Comparison of ENCODE assay signal across 8 cellular contexts in genomic region chr11:129853508-129854228, GRCh38. TPM values are rescaled to one million over a fixed set of nuclear protein-coding genes. Genes with fewer than 3 reads are reported as not detected.
DNase-seq lines count a peak whose midpoint lies in the region; ATAC-seq, FAIRE-seq and TF ChIP-seq lines count a peak whose summit lies in the region.

No MANE protein-coding gene starts in this region.

- H3K4me1 ChIP-seq in keratinocyte (ENCODE audit: control insufficient read depth, extremely low read depth, insufficient read depth, low read length) (peaks cover 31% of the 10 kb centered on the region), suprapubic skin (peaks cover 27% of the 10 kb centered on the region)

- 19% methylated on average over 10 of the region's 10 CpGs for WGBS in suprapubic skin

- peak; percentile 75 for FAIRE-seq in keratinocyte (lab: Jason Lieb, UNC)

- H2AFZ ChIP-seq in keratinocyte (ENCODE audit: control insufficient read depth, low read length): peak overlapping the region; percentile 60

- H3K79me2 ChIP-seq in keratinocyte (ENCODE audit: control insufficient read depth, insufficient read depth, low read length): no peaks in the 10 kb centered on the region

- H3K27me3 ChIP-seq in keratinocyte (ENCODE audit: control insufficient read depth, extremely low read depth, insufficient read depth, low read length) (no peaks in the 10 kb centered on the region), suprapubic skin (no peaks in the 10 kb centered on the region)

- TF ChIP-seq CTCF in keratinocyte (optimal IDR thresholded peaks at IDR 0.05 in 1 of 3, IDR thresholded peaks at IDR 0.05 in 1 of 3, conservative IDR thresholded peaks at IDR 0.05 in 1 of 3; ENCODE audit: extremely low read depth in 1 of 3, insufficient read depth in 2 of 3, low read length in 3 of 3) (no peak), suprapubic skin (IDR thresholded peaks at IDR 0.05) (no peak)

- ATAC-seq in HG02870 (IDR thresholded peaks at IDR 0.05; ENCODE audit: unreplicated experiment) (no peak), GM18517 (IDR thresholded peaks at IDR 0.05; ENCODE audit: unreplicated experiment) (no peak)

- H3K9ac ChIP-seq in keratinocyte (ENCODE audit: control insufficient read depth, extremely low read depth, insufficient read depth, low read length): peak overlapping the region; percentile 70

- no peak for TF ChIP-seq EP300 in suprapubic skin (IDR thresholded peaks at IDR 0.05)

- H3K9me3 ChIP-seq in keratinocyte (ENCODE audit: control insufficient read depth, low read depth, low read length) (no peaks in the 10 kb centered on the region), suprapubic skin (no peaks in the 10 kb centered on the region)

- H3K4me3 ChIP-seq in keratinocyte (ENCODE audit: control insufficient read depth in 2 of 3, extremely low read depth in 1 of 3, insufficient read depth in 2 of 3, low read depth in 1 of 3, low read length in 3 of 3): peak overlapping the region in 1 of 3 experiments; percentile 23
- H3K4me3 ChIP-seq in suprapubic skin: no peak overlapping the region

- DNase-seq in DMS79 (lab: John Stamatoyannopoulos, UW): peak; percentile 97
- DNase-seq in NCI-H2171 (lab: John Stamatoyannopoulos, UW): peak; percentile 62
- peak; percentile 60 for DNase-seq in activated T-cell treated with anti-CD3 and anti-CD28 coated beads, Interleukin-2, amount 50 U/mL, for 1 hour
- peak; percentile 64 for DNase-seq in keratinocyte (ENCODE audit: low read depth, low spot score)
- peak in 1 of 2 donors; percentile 77 for DNase-seq in suprapubic skin (ENCODE audit: low spot score in 2 of 2)
- no peak for DNase-seq in AML-193 (lab: John Stamatoyannopoulos, UW)

- no peaks in the 10 kb centered on the region for H4K20me1 ChIP-seq in keratinocyte (ENCODE audit: control insufficient read depth, extremely low read depth, insufficient read depth, low read length)

- TF ChIP-seq POLR2A in suprapubic skin (IDR thresholded peaks at IDR 0.05): no peak

- H3K4me2 ChIP-seq in keratinocyte (ENCODE audit: control insufficient read depth, extremely low read depth, insufficient read depth, low read depth, low read length): peak overlapping the region; percentile 80

- H3K36me3 ChIP-seq in keratinocyte (ENCODE audit: control insufficient read depth in 2 of 2, extremely low read depth in 1 of 2, insufficient read depth in 2 of 2, low read length in 2 of 2): peaks cover 1 to 12% of the 10 kb centered on the region in 2 experiments
- peaks cover 3% of the 10 kb centered on the region for H3K36me3 ChIP-seq in suprapubic skin

- dilution Hi-C loops in keratinocyte (cut with MboI; ENCODE audit: extremely low pct_ligation_motif_present, low sequenced_read_pairs): no loop called here

- no peaks in the 10 kb centered on the region for H3K9me1 ChIP-seq in keratinocyte (ENCODE audit: control insufficient read depth, extremely low read depth, insufficient read depth, low read length)

- H3K27ac ChIP-seq in keratinocyte (ENCODE audit: control insufficient read depth, insufficient read depth, low read length) (peak overlapping the region; percentile 96), suprapubic skin (peak overlapping the region; percentile 67)

RNA-seq across cellular contexts. Expression of gene TMEM45B, which starts 38.0 kb away (rescaled TPM):
- 2.1 to 4.1 TPM (median 2.6 TPM) in 3 replicates for polyA plus RNA-seq in keratinocyte
- polyA plus RNA-seq in keratinocyte (2011; ENCODE audit: low read depth): 61.5 TPM
- 1.3 and 2.5 TPM in 2 replicates for polyA plus RNA-seq in keratinocyte (2011; cell fraction: cytosol; rRNA removed)
- 5.7 and 6.6 TPM in 2 replicates for polyA plus RNA-seq in keratinocyte (2011; cell fraction: nucleus; rRNA removed)
- polyA plus RNA-seq in keratinocyte (2012; ENCODE audit: low replicate concordance): 1.5 and 105 TPM in 2 replicates
- 2.4 to 4.1 TPM (median 3.5 TPM) in 3 replicates for polyA minus RNA-seq in keratinocyte
- not detected for polyA minus RNA-seq in keratinocyte (2011; cell fraction: cytosol; rRNA and poly(A)+ RNA removed)
- polyA minus RNA-seq in keratinocyte (2011; cell fraction: nucleus; rRNA and poly(A)+ RNA removed): 1.6 and 2.2 TPM in 2 replicates
- 10 to 100 TPM; 19.9 to 42.0 (median 35.9) TPM for total RNA-seq in suprapubic skin

RNA-seq across cellular contexts. Expression of gene NFRKB, which starts 41.7 kb away (rescaled TPM):
- 11.8 to 23.6 TPM (median 14.4 TPM) in 3 replicates for polyA plus RNA-seq in keratinocyte
- polyA plus RNA-seq in keratinocyte (2011; ENCODE audit: low read depth): 12.6 TPM
- polyA plus RNA-seq in keratinocyte (2011; cell fraction: cytosol; rRNA removed): 13.1 and 13.8 TPM in 2 replicates
- polyA plus RNA-seq in keratinocyte (2011; cell fraction: nucleus; rRNA removed): 43.3 and 44.5 TPM in 2 replicates
- polyA plus RNA-seq in keratinocyte (2012; ENCODE audit: low replicate concordance): 12.9 and 15.7 TPM in 2 replicates
- polyA minus RNA-seq in keratinocyte: 19.7 to 30.6 TPM (median 26.9 TPM) in 3 replicates
- 14.8 TPM for polyA minus RNA-seq in keratinocyte (2011; cell fraction: cytosol; rRNA and poly(A)+ RNA removed)
- 21.1 and 32.8 TPM in 2 replicates for polyA minus RNA-seq in keratinocyte (2011; cell fraction: nucleus; rRNA and poly(A)+ RNA removed)
- 10 to 100 TPM; 42.1 to 94.4 (median 48.5) TPM for total RNA-seq in suprapubic skin

Comparison
In these comparisons a context has a peak if more than half of its experiments do, and no peak if none do; other contexts are left out.
1. DNase-seq: peak in DMS79 (single experiment), NCI-H2171 (single experiment), activated T-cell treated with anti-CD3 and anti-CD28 coated beads, Interleukin-2, amount 50 U/mL, for 1 hour (single experiment) and keratinocyte (single experiment); none in AML-193 (0 of 2).